Comparison of ENCODE assay signal across 17 cellular contexts in the genomic region with DNA sequence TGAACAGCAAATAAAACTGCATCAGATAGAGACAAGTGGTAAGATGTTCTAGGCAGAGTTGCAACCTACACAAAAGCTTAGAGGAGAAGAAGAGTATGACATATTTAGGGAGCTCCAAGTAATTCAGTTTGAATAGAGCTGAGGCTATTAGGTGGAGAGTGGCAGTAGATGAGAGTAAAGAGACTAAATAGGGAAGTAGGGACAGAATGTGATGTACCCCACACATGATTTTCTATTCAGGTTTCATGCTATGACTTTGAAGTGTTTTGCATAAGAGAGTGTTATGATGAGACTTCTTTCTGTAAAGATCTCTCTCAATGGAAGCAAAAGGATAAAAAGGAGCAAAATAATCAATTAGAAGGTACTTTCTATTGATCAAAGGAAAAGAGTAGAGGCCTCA.
DNase-seq lines count a peak whose midpoint lies in the region; ATAC-seq and TF ChIP-seq lines count a peak whose summit lies in the region.
"Had no signal": no experiment of that assay in that cellular context is flagged by ENCODE, and none has a peak within 500 bp of the region (broad histone marks: within the 10 kb centered on the region; RNA-seq: fewer than 3 reads in every experiment).

No MANE protein-coding gene starts in this region.

- no peaks in the 10 kb centered on the region for H3K4me1 ChIP-seq in BE2C
- H3K4me1 ChIP-seq: thyroid gland had no signal

- no peaks in the 10 kb centered on the region for H3K27me3 ChIP-seq in BE2C
- H3K27me3 ChIP-seq: thyroid gland had no signal

- TF ChIP-seq CTCF in BE2C (IDR thresholded peaks at IDR 0.05; ENCODE audit: low read depth, low read length): no peak

- H3K4me3 ChIP-seq in BE2C (ENCODE audit: low read depth, low read length): no peak overlapping the region
- H3K4me3 ChIP-seq: K562, PC-9, thyroid gland had no signal

- ATAC-seq in GM18907 (IDR thresholded peaks at IDR 0.05; ENCODE audit: unreplicated experiment): peak; percentile 85
- ATAC-seq in GM21526 (IDR thresholded peaks at IDR 0.05; ENCODE audit: low FRiP score, unreplicated experiment): peak; percentile 89
- peak; percentile 97 for ATAC-seq in HG02973 (IDR thresholded peaks at IDR 0.05; ENCODE audit: unreplicated experiment)
- peak; percentile 85 for ATAC-seq in HG03575 (IDR thresholded peaks at IDR 0.05; ENCODE audit: extremely low read depth, insufficient number of reproducible peaks, low FRiP score, unreplicated experiment)
- no peak for ATAC-seq in HG03097 (IDR thresholded peaks at IDR 0.05; ENCODE audit: low FRiP score, unreplicated experiment)
- no peak for ATAC-seq in stimulated activated naive CD8-positive, alpha-beta T cell treated with anti-CD3 and anti-CD28 coated beads, Interleukin-15, Interleukin-2, amounts not matched to agents 100 U/mL and 50 U/mL, for 24 hours
- ATAC-seq: esophagus mucosa, K562 had no signal

- H3K9me3 ChIP-seq in BE2C: no peaks in the 10 kb centered on the region
- H3K9me3 ChIP-seq: thyroid gland had no signal

- no peak for DNase-seq in BE2C
- no peak for DNase-seq in stimulated activated naive CD8-positive, alpha-beta T cell treated with anti-CD3 and anti-CD28 coated beads, Interleukin-15, Interleukin-2, amounts not matched to agents 100 U/mL and 50 U/mL, for 24 hours
- DNase-seq in cortex of kidney (lab: John Stamatoyannopoulos, UW): no peak
- DNase-seq: activated gamma-delta T cell, islet precursor cell, mesendoderm, NCI-H1417, NCI-H510A, PC-9, thyroid gland had no signal

- H3K36me3 ChIP-seq in BE2C: no peaks in the 10 kb centered on the region
- H3K36me3 ChIP-seq: thyroid gland had no signal

Comparison
In these comparisons a context has a peak if more than half of its experiments do, and no peak if none do; other contexts are left out.
1. ATAC-seq: peak in GM18907 (single experiment), GM21526 (single experiment), HG02973 (single experiment) and HG03575 (single experiment); none in HG03097 (single experiment) and stimulated activated naive CD8-positive, alpha-beta T cell treated with anti-CD3 and anti-CD28 coated beads, Interleukin-15, Interleukin-2, amounts not matched to agents 100 U/mL and 50 U/mL, for 24 hours (single experiment).